ENCODE assay signal across 13 cellular contexts in the genomic region with DNA sequence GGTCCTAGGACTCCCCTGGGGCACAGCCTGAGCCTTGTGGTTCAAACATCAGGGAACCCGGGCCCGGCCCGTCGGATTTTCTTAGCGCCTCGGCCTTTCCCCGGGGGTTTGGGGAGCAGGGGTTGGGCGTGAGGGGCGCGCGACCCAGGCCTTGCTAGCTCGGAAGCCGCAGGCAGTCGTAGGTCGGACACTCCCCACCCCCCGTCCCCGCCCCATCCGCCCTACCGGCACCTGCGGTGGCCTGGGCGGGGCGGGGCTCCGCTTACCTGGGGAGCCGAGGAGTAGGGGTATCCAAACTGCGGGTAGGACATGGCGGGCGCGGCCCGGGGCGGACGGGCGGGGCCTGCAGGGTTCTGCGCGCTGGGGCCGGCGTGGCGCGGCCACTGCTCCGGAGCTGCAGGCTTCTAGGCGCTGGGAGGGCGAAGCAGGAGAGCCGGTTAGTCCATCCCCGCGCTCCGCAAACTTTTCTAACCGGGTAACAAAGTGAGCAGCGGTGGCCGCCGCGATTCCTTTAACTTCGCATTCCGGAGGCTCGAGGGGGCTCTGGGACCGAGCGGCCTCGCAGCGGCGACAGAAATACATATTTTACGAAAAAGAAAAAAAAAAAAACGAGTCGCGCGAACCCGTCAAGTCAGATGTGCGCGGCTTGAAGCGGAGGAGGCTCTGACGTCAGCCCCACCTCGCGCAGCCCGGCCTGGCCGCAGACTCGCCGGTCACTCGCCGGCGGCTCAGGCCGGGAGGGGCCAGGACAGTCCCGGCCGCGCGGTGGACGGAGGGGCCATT. TPM values are rescaled to one million over a fixed set of nuclear protein-coding genes. Genes with fewer than 3 reads are reported as not detected.
DNase-seq lines count a peak whose midpoint lies in the region; ATAC-seq and TF ChIP-seq lines count a peak whose summit lies in the region.
"Had no signal": no experiment of that assay in that cellular context is flagged by ENCODE, and none has a peak within 500 bp of the region (broad histone marks: within the 10 kb centered on the region; RNA-seq: fewer than 3 reads in every experiment).

TSS of gene IRX4 (minus strand) at position 589 of the 783 bp plus-strand sequence. CDS start at position 311, 278 bp downstream.

- H3K36me3 Mint-ChIP-seq in activated CD4-positive, alpha-beta T cell treated with anti-CD3 and anti-CD28 coated beads, Interleukin-2, amount 10 ng/mL, durations not matched to agents 24 days and 14 days (ENCODE audit: low read depth): peaks cover 2% of the 10 kb centered on the region
- peaks cover 50% of the 10 kb centered on the region for H3K36me3 Mint-ChIP-seq in MCF 10A (ENCODE audit: insufficient read depth, unreplicated experiment)

- BruUV-seq in MCF 10A (replicated peaks; lab: Mats Ljungman, UMichigan): TSS peak; percentile 6

- peaks cover 47% of the 10 kb centered on the region for H3K27me3 Mint-ChIP-seq in activated CD4-positive, alpha-beta T cell treated with anti-CD3 and anti-CD28 coated beads, Interleukin-2, amount 10 ng/mL, durations not matched to agents 24 days and 14 days
- H3K27me3 Mint-ChIP-seq in MCF 10A (ENCODE audit: insufficient read depth, unreplicated experiment): no peaks in the 10 kb centered on the region

- H3K27ac Mint-ChIP-seq in activated CD4-positive, alpha-beta T cell treated with anti-CD3 and anti-CD28 coated beads, Interleukin-2, amount 10 ng/mL, durations not matched to agents 24 days and 14 days: peak within 1 kb of the TSS; percentile 41
- H3K27ac Mint-ChIP-seq in MCF 10A (ENCODE audit: low read depth, unreplicated experiment): peak within 1 kb of the TSS; percentile 99

- TF ChIP-seq CTCF in MCF 10A (IDR thresholded peaks at IDR 0.05; ENCODE audit: unreplicated experiment): no peak

- no peak within 1 kb of the TSS for H3K27ac ChIP-seq in stomach smooth muscle (ENCODE audit: low read length)
- H3K27ac ChIP-seq: adrenal gland, SJSA1 had no signal

- H3K9me3 Mint-ChIP-seq in activated CD4-positive, alpha-beta T cell treated with anti-CD3 and anti-CD28 coated beads, Interleukin-2, amount 10 ng/mL, durations not matched to agents 24 days and 14 days: no peaks in the 10 kb centered on the region
- no peaks in the 10 kb centered on the region for H3K9me3 Mint-ChIP-seq in MCF 10A (ENCODE audit: unreplicated experiment)

- POLR2A ChIA-PET in MCF 10A (lab: Yijun Ruan, JAX): interaction anchor here (0.6 to 10.3 kb wide), 13 partner anchors 11 to 867 kb away, joined by 3 to 144 read pairs (median 9); partner anchors contain the start of genes MRPL36 and NDUFS6

- intact Hi-C loops in activated CD4-positive, alpha-beta T cell treated with anti-CD3 and anti-CD28 coated beads, Interleukin-2, amount 10 ng/mL, durations not matched to agents 24 days and 14 days (cut with micrococcal nuclease): loop anchor here (5.0 kb wide), 1 partner anchor 870 kb away; the partner anchor contains the start of gene IRX2
- intact Hi-C loops in MCF 10A (cut with micrococcal nuclease): loop anchor here (1.0 to 5.0 kb wide), 4 partner anchors 80 to 270 kb away; no protein-coding TSS in a partner anchor

- peak within 1 kb of the TSS; percentile 46 to 64 for H3K4me3 ChIP-seq in stomach smooth muscle (ENCODE audit: low read length in 2 of 2)
- H3K4me3 ChIP-seq: adrenal gland, SJSA1 had no signal

- H3K27me3 ChIP-seq in stomach smooth muscle (ENCODE audit: control insufficient read depth in 1 of 2, insufficient read depth in 2 of 2, low read length in 2 of 2): peaks cover 35 to 89% of the 10 kb centered on the region in 2 donors

- no peak within 1 kb of the TSS for H3K9ac ChIP-seq in stomach smooth muscle (ENCODE audit: low read length in 2 of 2)

- DNase-seq in activated CD4-positive, alpha-beta T cell treated with anti-CD3 and anti-CD28 coated beads, Interleukin-2, amount 10 ng/mL, durations not matched to agents 24 days and 14 days: no peak
- no peak for DNase-seq in activated CD4-positive, alpha-beta T cell treated with anti-CD3 and anti-CD28 coated beads for 48 hours
- DNase-seq in MCF 10A (ENCODE audit: unreplicated experiment) (peak; percentile 57), iris pigment epithelial cell (ENCODE audit: low read depth) (peak; percentile 17)
- DNase-seq: naive B cell had no signal

- ATAC-seq in GM21367 (IDR thresholded peaks at IDR 0.05; ENCODE audit: unreplicated experiment) (no peak), HG02642 (IDR thresholded peaks at IDR 0.05; ENCODE audit: poor library complexity, unreplicated experiment) (no peak), GM21825 (IDR thresholded peaks at IDR 0.05; ENCODE audit: unreplicated experiment) (no peak)

- H3K4me1 Mint-ChIP-seq in activated CD4-positive, alpha-beta T cell treated with anti-CD3 and anti-CD28 coated beads, Interleukin-2, amount 10 ng/mL, durations not matched to agents 24 days and 14 days: peaks cover 4% of the 10 kb centered on the region
- peaks cover 5% of the 10 kb centered on the region for H3K4me1 Mint-ChIP-seq in MCF 10A (ENCODE audit: insufficient read depth, unreplicated experiment)

- H3K4me3 Mint-ChIP-seq in activated CD4-positive, alpha-beta T cell treated with anti-CD3 and anti-CD28 coated beads, Interleukin-2, amount 10 ng/mL, durations not matched to agents 24 days and 14 days: no peak within 1 kb of the TSS
- H3K4me3 Mint-ChIP-seq in MCF 10A (ENCODE audit: unreplicated experiment): peak within 1 kb of the TSS; percentile 97

- no peaks in the 10 kb centered on the region for H3K9me3 ChIP-seq in stomach smooth muscle (ENCODE audit: control insufficient read depth in 2 of 2, low read length in 2 of 2)
- H3K9me3 ChIP-seq: adrenal gland had no signal

- no peaks in the 10 kb centered on the region for H3K36me3 ChIP-seq in stomach smooth muscle (ENCODE audit: control insufficient read depth in 2 of 2, insufficient read depth in 2 of 2, low read length in 2 of 2)
- H3K36me3 ChIP-seq: adrenal gland, SJSA1 had no signal

- peaks cover 17% of the 10 kb centered on the region for H3K4me1 ChIP-seq in stomach smooth muscle (ENCODE audit: control insufficient read depth, insufficient read depth, low read length)
- H3K4me1 ChIP-seq: SJSA1 had no signal

- CTCF ChIA-PET in MCF 10A (lab: Yijun Ruan, JAX): no interaction called here

RNA-seq across cellular contexts. Expression of gene IRX4, which starts in this region (rescaled TPM):
- not detected in 2 replicates for total RNA-seq in activated CD4-positive, alpha-beta T cell treated with anti-CD3 and anti-CD28 coated beads, Interleukin-2, amount 10 ng/mL, durations not matched to agents 24 days and 14 days
- 41.2 and 44.7 TPM in 2 replicates for total RNA-seq in MCF 10A (2022)
- total RNA-seq: adrenal gland, HT1080, SJSA1, ureter had no signal

Comparison
In these comparisons a context has a peak if more than half of its experiments do, and no peak if none do; other contexts are left out.
1. RNA of gene IRX4 (total RNA-seq): 41.2 to 44.7 TPM in MCF 10A; not detected in activated CD4-positive, alpha-beta T cell treated with anti-CD3 and anti-CD28 coated beads, Interleukin-2, amount 10 ng/mL, durations not matched to agents 24 days and 14 days; every median in the first group is over 10 times any median in the second.
2. DNase-seq: peak in MCF 10A (single experiment) and iris pigment epithelial cell (single experiment); none in activated CD4-positive, alpha-beta T cell treated with anti-CD3 and anti-CD28 coated beads, Interleukin-2, amount 10 ng/mL, durations not matched to agents 24 days and 14 days (single experiment) and activated CD4-positive, alpha-beta T cell treated with anti-CD3 and anti-CD28 coated beads for 48 hours (single experiment).